In the genomic region with DNA sequence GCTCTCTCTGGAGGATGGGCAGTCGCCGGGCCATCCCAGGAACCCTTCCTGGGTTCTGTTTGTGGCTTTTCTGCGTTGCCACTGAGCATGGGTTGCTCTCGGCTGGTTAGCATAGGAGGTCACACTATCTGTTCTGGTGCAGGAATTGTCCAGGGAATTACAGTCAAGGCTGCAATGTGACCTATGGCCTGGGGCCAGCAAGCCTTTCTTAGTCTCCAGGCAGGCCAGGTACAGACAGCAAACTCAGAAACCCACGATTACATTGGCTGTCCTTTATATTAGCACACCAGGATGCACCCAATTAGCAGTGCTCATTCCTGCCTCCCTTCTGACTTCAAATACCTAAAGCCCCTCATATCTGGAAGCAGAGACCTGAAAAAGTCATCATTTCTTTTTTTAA, we compare ENCODE assay signal across 26 cellular contexts. TPM values are rescaled to one million over a fixed set of nuclear protein-coding genes. Genes with fewer than 3 reads are reported as not detected.
A peak's percentile ranks its signal among the peaks of the same experiment; 100 is the strongest.
DNase-seq lines count a peak whose midpoint lies in the region; ATAC-seq and TF ChIP-seq lines count a peak whose summit lies in the region.
"Had no signal": no experiment of that assay in that cellular context is flagged by ENCODE, and none has a peak within 500 bp of the region (broad histone marks: within the 10 kb centered on the region; RNA-seq: fewer than 3 reads in every experiment).

No MANE protein-coding gene starts in this region.

- H3K27ac Mint-ChIP-seq in T-helper 17 cell: peak overlapping the region; percentile 97
- peak overlapping the region; percentile 90 to 95 (median 95) for H3K27ac Mint-ChIP-seq in immature natural killer cell
- H3K27ac Mint-ChIP-seq: activated CD4-positive, alpha-beta T cell treated with anti-CD3 and anti-CD28 coated beads, Interleukin-2, amount 10 ng/mL, durations not matched to agents 24 days and 14 days had no signal

- 81 to 84% methylated on average over 5 of the region's 5 CpGs for WGBS in sigmoid colon, 2 donors

- TF ChIP-seq CTCF in sigmoid colon (IDR thresholded peaks at IDR 0.05) (no peak), osteoblast (IDR thresholded peaks at IDR 0.05; ENCODE audit: extremely low read depth, low read depth, low read length) (no peak)

- TF ChIP-seq POLR2A in sigmoid colon (IDR thresholded peaks at IDR 0.05): no peak

- H3K4me2 ChIP-seq in osteoblast (ENCODE audit: insufficient read depth, low read length): no peak overlapping the region

- DNase-seq in activated effector memory CD4-positive, alpha-beta T cell treated with anti-CD3 and anti-CD28 coated beads, Interleukin-2, amount 50 U/mL, for 16 hours: peak; percentile 37
- no peak for DNase-seq in activated effector memory CD4-positive, alpha-beta T cell treated with Interleukin-2 at 50 U/mL for 16 hours
- DNase-seq in T-helper 17 cell (no peak), immature natural killer cell (no peak), sigmoid colon (peak; percentile 46), posterior vena cava (ENCODE audit: low spot score) (no peak), osteoblast (ENCODE audit: insufficient read length, low spot score, missing footprints) (no peak), MG63 (no peak)
- DNase-seq: activated CD4-positive, alpha-beta T cell treated with anti-CD3 and anti-CD28 coated beads, Interleukin-2, amount 10 ng/mL, durations not matched to agents 24 days and 14 days; adrenal gland; DMS153; GDM1; lower lobe of right lung; NCI-H1105 treated with DMSO at 0.1 percent for 48 hours; NCI-H2029 treated with DMSO at 0.1 percent for 48 hours; NCI-H345; pancreas; Right ventricle myocardium superior had no signal

- H3K27me3 Mint-ChIP-seq in T-helper 17 cell (no peaks in the 10 kb centered on the region), immature natural killer cell (ENCODE audit: low read depth in 3 of 3) (peaks cover 17 to 69% (median 61%) of the 10 kb centered on the region in 3 donors)
- H3K27me3 Mint-ChIP-seq: activated CD4-positive, alpha-beta T cell treated with anti-CD3 and anti-CD28 coated beads, Interleukin-2, amount 10 ng/mL, durations not matched to agents 24 days and 14 days had no signal

- no peaks in the 10 kb centered on the region for H3K27me3 ChIP-seq in sigmoid colon
- peaks cover 11% of the 10 kb centered on the region for H3K27me3 ChIP-seq in osteoblast (ENCODE audit: insufficient read depth, low read length)
- no peaks in the 10 kb centered on the region for H3K27me3 ChIP-seq in MG63
- H3K27me3 ChIP-seq: adrenal gland, breast epithelium, pancreas, vagina had no signal

- no peaks in the 10 kb centered on the region for H3K9me3 Mint-ChIP-seq in immature natural killer cell
- H3K9me3 Mint-ChIP-seq: activated CD4-positive, alpha-beta T cell treated with anti-CD3 and anti-CD28 coated beads, Interleukin-2, amount 10 ng/mL, durations not matched to agents 24 days and 14 days had no signal

- H3K4me1 ChIP-seq in sigmoid colon (peaks cover 0 to 6% (median 0%) of the 10 kb centered on the region in 4 donors), osteoblast (ENCODE audit: insufficient read depth, low read length) (no peaks in the 10 kb centered on the region)
- H3K4me1 ChIP-seq: adrenal gland, breast epithelium, lower lobe of right lung, pancreas, vagina had no signal

- no peak overlapping the region for H3K4me3 ChIP-seq in sigmoid colon
- H3K4me3 ChIP-seq in osteoblast (ENCODE audit: insufficient read depth, low read length): no peak overlapping the region
- H3K4me3 ChIP-seq in MG63: no peak overlapping the region
- H3K4me3 ChIP-seq: adrenal gland, breast epithelium, coronary artery, HAP-1, lower lobe of right lung, pancreas, vagina had no signal

- no peaks in the 10 kb centered on the region for H3K79me2 ChIP-seq in osteoblast (ENCODE audit: insufficient read depth, low read length)

- H3K4me3 Mint-ChIP-seq in T-helper 17 cell (peak overlapping the region; percentile 55), immature natural killer cell (peak overlapping the region in 4 of 5 donors; percentile 7 to 88 (median 40))
- H3K4me3 Mint-ChIP-seq: activated CD4-positive, alpha-beta T cell treated with anti-CD3 and anti-CD28 coated beads, Interleukin-2, amount 10 ng/mL, durations not matched to agents 24 days and 14 days had no signal

- no peak overlapping the region for H3K27ac ChIP-seq in sigmoid colon
- H3K27ac ChIP-seq in osteoblast (ENCODE audit: low read depth, low read length): no peak overlapping the region
- H3K27ac ChIP-seq: adrenal gland, breast epithelium, C4-2B, coronary artery, lower lobe of right lung, pancreas, vagina had no signal

- no peaks in the 10 kb centered on the region for H3K36me3 ChIP-seq in sigmoid colon
- no peaks in the 10 kb centered on the region for H3K36me3 ChIP-seq in osteoblast (ENCODE audit: insufficient read depth, low read length)
- H3K36me3 ChIP-seq in MG63: no peaks in the 10 kb centered on the region
- H3K36me3 ChIP-seq: adrenal gland, breast epithelium, HAP-1, lower lobe of right lung, pancreas, vagina had no signal

- no peak for ATAC-seq in T-helper 17 cell
- ATAC-seq: lower lobe of right lung, pancreas had no signal

- H3K9me3 ChIP-seq in T-helper 17 cell (ENCODE audit: control insufficient read depth, low read length, poor library complexity, severe bottlenecking): no peaks in the 10 kb centered on the region
- H3K9me3 ChIP-seq in sigmoid colon: no peaks in the 10 kb centered on the region
- no peaks in the 10 kb centered on the region for H3K9me3 ChIP-seq in osteoblast (ENCODE audit: low read depth, low read length)
- H3K9me3 ChIP-seq in MG63: no peaks in the 10 kb centered on the region
- H3K9me3 ChIP-seq: adrenal gland, breast epithelium, HAP-1, lower lobe of right lung, pancreas, vagina had no signal

- no peak overlapping the region for H2AFZ ChIP-seq in osteoblast (ENCODE audit: low read length)

- intact Hi-C loops in sigmoid colon (cut with DNase I) (no loop called here), posterior vena cava (cut with DNase I) (no loop called here)

- H3K4me1 Mint-ChIP-seq in T-helper 17 cell (peaks cover 39% of the 10 kb centered on the region), immature natural killer cell (peaks cover 95 to 99% of the 10 kb centered on the region in 2 donors)

- H3K36me3 Mint-ChIP-seq in T-helper 17 cell (ENCODE audit: low read depth) (no peaks in the 10 kb centered on the region), immature natural killer cell (peaks cover 24 to 43% (median 29%) of the 10 kb centered on the region in 3 donors)

- no peaks in the 10 kb centered on the region for H4K20me1 ChIP-seq in osteoblast (ENCODE audit: insufficient read depth, low read length)

- TF ChIP-seq EP300 in sigmoid colon (IDR thresholded peaks at IDR 0.05): no peak

RNA-seq across cellular contexts. Expression of a gene that starts 55.3 kb away (rescaled TPM):
- total RNA-seq in T-helper 17 cell (100 to 1,000 TPM; 265 to 295 TPM), sigmoid colon (1 to 10 TPM in 1 of 4 donors, under 1 TPM in 1, not detected in 2; 0.36 to 1.8 TPM), posterior vena cava (1 to 10 TPM; 1.3 to 2.0 TPM), osteoblast (not detected in 2 replicates)
- polyA plus RNA-seq in immature natural killer cell (1,000 to 10,000 TPM; 1,122 to 1,466 (median 1,335) TPM), sigmoid colon (10 to 100 TPM in 1 of 3 donors, under 1 TPM in 1, not detected in 1; 0.92 to 20.3 TPM)
- 2.5 TPM in 1 of 2 replicates, not detected in the other for total RNA-seq in MG63 (2014; rRNA removed; shearing (Covaris generic); ENCODE audit: low replicate concordance)
- total RNA-seq: glomerular endothelial cell, kidney epithelial cell had no signal
- polyA plus RNA-seq: AG04450 had no signal

Comparison
In these comparisons a context has a peak if more than half of its experiments do, and no peak if none do; other contexts are left out.
1. DNase-seq: peak in activated effector memory CD4-positive, alpha-beta T cell treated with anti-CD3 and anti-CD28 coated beads, Interleukin-2, amount 50 U/mL, for 16 hours (single experiment) and sigmoid colon (single experiment); none in activated effector memory CD4-positive, alpha-beta T cell treated with Interleukin-2 at 50 U/mL for 16 hours (single experiment), T-helper 17 cell (0 of 3), immature natural killer cell (0 of 3), posterior vena cava (single experiment), osteoblast (single experiment) and MG63 (single experiment).
2. RNA of a gene that starts 55.3 kb away (total RNA-seq): 265 to 295 TPM in T-helper 17 cell; 1.3 to 2.0 TPM in posterior vena cava, 0.36 to 1.8 TPM in sigmoid colon, not detected in osteoblast and 2.5 TPM in MG63; every median in the first group is over 10 times any median in the second.